34 cellular contexts compared by ENCODE assay signal in the genomic region with DNA sequence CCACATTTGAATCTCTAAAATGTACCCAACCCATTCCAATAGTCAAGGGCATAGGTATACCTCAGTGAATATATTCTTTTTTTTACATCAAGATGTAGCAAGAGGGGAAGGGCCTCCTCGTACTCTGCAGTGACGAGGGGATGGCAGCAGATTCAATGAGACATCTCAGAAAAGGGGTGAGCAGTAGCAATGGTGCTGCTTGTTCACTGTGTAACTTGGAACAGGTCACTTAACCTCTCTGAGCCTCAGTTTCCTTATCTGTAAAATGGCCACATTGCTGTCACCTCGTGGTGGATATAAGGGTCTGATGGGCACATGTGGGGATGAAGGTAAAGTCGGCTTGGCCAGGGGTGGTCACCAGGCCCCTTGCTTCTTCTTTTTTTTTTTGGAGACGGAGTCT.
"Had no signal": no experiment of that assay in that cellular context is flagged by ENCODE, and none has a peak within 500 bp of the region (broad histone marks: within the 10 kb centered on the region; RNA-seq: fewer than 3 reads in every experiment).

No MANE protein-coding gene starts in this region.

- H3K36me3 ChIP-seq: adrenal gland, brain microvascular endothelial cell, breast epithelium had no signal

- H3K27ac ChIP-seq: adrenal gland, body of pancreas, brain microvascular endothelial cell, breast epithelium, VCaP had no signal

- H3K27me3 ChIP-seq: adrenal gland, body of pancreas, brain microvascular endothelial cell, breast epithelium had no signal

- H3K4me3 ChIP-seq: adrenal gland, body of pancreas, breast epithelium had no signal

- H3K4me1 ChIP-seq: adrenal gland, body of pancreas, breast epithelium had no signal

- H3K9me3 ChIP-seq: adrenal gland, body of pancreas, breast epithelium had no signal

- ATAC-seq: activated CD8-positive, alpha-beta T cell treated with anti-CD3 and anti-CD28 coated beads for 36 hours; activated naive CD4-positive, alpha-beta T cell treated with anti-CD3 and anti-CD28 coated beads, Interleukin-2, amount 50 U/mL, for 72 hours; activated T-cell treated with anti-CD3 and anti-CD28 coated beads, Interleukin-2, amount 50 U/mL, for 4 hours; activated T-cell treated with anti-CD3 and anti-CD28 coated beads, Interleukin-2, amount 50 U/mL, for 72 hours; activated T-helper 17 cell treated with anti-CD3 and anti-CD28 coated beads, Interleukin-2, amount 50 U/mL, for 72 hours; body of pancreas had no signal

- DNase-seq: activated B cell treated with CpG ODN at 0.5 μM for 24 hours; activated CD4-positive, alpha-beta memory T cell treated with anti-CD3 and anti-CD28 coated beads for 36 hours; activated CD4-positive, alpha-beta T cell treated with anti-CD3 and anti-CD28 coated beads for 4 hours; activated CD4-positive, alpha-beta T cell treated with anti-CD3 and anti-CD28 coated beads, Interleukin-2, amount 10 ng/mL, durations not matched to agents 24 days and 14 days; activated CD4-positive, alpha-beta T cell treated with anti-CD3 and anti-CD28 coated beads, Interleukin-2, amount 50 U/mL, for 1 hour; activated CD4-positive, alpha-beta T cell treated with anti-CD3 and anti-CD28 coated beads, Interleukin-2, amount 50 U/mL, for 4 hours; activated CD4-positive, CD25-positive, alpha-beta regulatory T cell treated with anti-CD3 and anti-CD28 coated beads, Interleukin-2, amount 50 U/mL, for 72 hours; activated CD8-positive, alpha-beta memory T cell treated with anti-CD3 and anti-CD28 coated beads, Interleukin-2, amount 50 U/mL, for 4 hours; activated CD8-positive, alpha-beta T cell treated with anti-CD3 and anti-CD28 coated beads for 36 hours; activated effector memory CD4-positive, alpha-beta T cell treated with anti-CD3 and anti-CD28 coated beads, Interleukin-2, amount 50 U/mL, for 16 hours; activated gamma-delta T cell treated with Interleukin-2 at 50 U/mL for 16 hours; activated naive CD4-positive, alpha-beta T cell; activated naive CD4-positive, alpha-beta T cell treated with anti-CD3 and anti-CD28 coated beads for 36 hours; activated naive CD4-positive, alpha-beta T cell treated with anti-CD3 and anti-CD28 coated beads, Interleukin-2, amount 50 U/mL, for 16 hours; activated naive CD8-positive, alpha-beta T cell treated with anti-CD3 and anti-CD28 coated beads for 36 hours; activated T-cell treated with anti-CD3 and anti-CD28 coated beads for 4 hours; activated T-cell treated with anti-CD3 and anti-CD28 coated beads, Interleukin-2, amount 50 U/mL, for 1 hour; activated T-cell treated with anti-CD3 and anti-CD28 coated beads, Interleukin-2, amount 50 U/mL, for 4 hours; activated T-cell treated with anti-CD3 and anti-CD28 coated beads, Interleukin-2, amount 50 U/mL, for 72 hours; adrenal gland; amniotic stem cell; aorta; body of pancreas; brain microvascular endothelial cell; central memory CD4-positive, alpha-beta T cell; T-helper 1 cell; T-helper 2 cell; T-helper 9 cell had no signal

- FAIRE-seq: astrocyte, TTC549 had no signal
